In genomic region chr17:7841309-7841621, GRCh38 we compare ENCODE assay signal across 2 cellular contexts.
TF ChIP-seq lines count a peak whose summit lies in the region.

No MANE protein-coding gene starts in this region.

TF ChIP-seq in HCT116, 20 proteins besides CTCF, POLR2A, EP300 and RAD21 (continued from another document):
- TF ChIP-seq REST (IDR thresholded peaks at IDR 0.05; ENCODE audit: low read depth) (no peak), SRF (IDR thresholded peaks at IDR 0.05; ENCODE audit: low read depth) (no peak)

TF ChIP-seq in WTC11, 78 proteins besides CTCF, POLR2A, EP300 and RAD21 (continued from another document):
- TF ChIP-seq, protein P1, sequence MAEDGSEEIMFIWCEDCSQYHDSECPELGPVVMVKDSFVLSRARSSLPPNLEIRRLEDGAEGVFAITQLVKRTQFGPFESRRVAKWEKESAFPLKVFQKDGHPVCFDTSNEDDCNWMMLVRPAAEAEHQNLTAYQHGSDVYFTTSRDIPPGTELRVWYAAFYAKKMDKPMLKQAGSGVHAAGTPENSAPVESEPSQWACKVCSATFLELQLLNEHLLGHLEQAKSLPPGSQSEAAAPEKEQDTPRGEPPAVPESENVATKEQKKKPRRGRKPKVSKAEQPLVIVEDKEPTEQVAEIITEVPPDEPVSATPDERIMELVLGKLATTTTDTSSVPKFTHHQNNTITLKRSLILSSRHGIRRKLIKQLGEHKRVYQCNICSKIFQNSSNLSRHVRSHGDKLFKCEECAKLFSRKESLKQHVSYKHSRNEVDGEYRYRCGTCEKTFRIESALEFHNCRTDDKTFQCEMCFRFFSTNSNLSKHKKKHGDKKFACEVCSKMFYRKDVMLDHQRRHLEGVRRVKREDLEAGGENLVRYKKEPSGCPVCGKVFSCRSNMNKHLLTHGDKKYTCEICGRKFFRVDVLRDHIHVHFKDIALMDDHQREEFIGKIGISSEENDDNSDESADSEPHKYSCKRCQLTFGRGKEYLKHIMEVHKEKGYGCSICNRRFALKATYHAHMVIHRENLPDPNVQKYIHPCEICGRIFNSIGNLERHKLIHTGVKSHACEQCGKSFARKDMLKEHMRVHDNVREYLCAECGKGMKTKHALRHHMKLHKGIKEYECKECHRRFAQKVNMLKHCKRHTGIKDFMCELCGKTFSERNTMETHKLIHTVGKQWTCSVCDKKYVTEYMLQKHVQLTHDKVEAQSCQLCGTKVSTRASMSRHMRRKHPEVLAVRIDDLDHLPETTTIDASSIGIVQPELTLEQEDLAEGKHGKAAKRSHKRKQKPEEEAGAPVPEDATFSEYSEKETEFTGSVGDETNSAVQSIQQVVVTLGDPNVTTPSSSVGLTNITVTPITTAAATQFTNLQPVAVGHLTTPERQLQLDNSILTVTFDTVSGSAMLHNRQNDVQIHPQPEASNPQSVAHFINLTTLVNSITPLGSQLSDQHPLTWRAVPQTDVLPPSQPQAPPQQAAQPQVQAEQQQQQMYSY (CRISPR knock-in tag; IDR thresholded peaks at IDR 0.05): no peak
- TF ChIP-seq NFE2L1 (CRISPR knock-in tag; IDR thresholded peaks at IDR 0.05): no peak
- TF ChIP-seq OVOL2 (CRISPR knock-in tag; IDR thresholded peaks at IDR 0.05; ENCODE audit: borderline replicate concordance): no peak
- no peak for TF ChIP-seq CBFB (CRISPR knock-in tag; IDR thresholded peaks at IDR 0.05; ENCODE audit: low read depth)
- TF ChIP-seq E2F5 (CRISPR knock-in tag; IDR thresholded peaks at IDR 0.05): no peak
- no peak for TF ChIP-seq SMAD3 (CRISPR knock-in tag; IDR thresholded peaks at IDR 0.05; ENCODE audit: borderline replicate concordance)
- TF ChIP-seq ZNF396 (CRISPR knock-in tag; IDR thresholded peaks at IDR 0.05; ENCODE audit: borderline replicate concordance): no peak
- TF ChIP-seq, protein P2, sequence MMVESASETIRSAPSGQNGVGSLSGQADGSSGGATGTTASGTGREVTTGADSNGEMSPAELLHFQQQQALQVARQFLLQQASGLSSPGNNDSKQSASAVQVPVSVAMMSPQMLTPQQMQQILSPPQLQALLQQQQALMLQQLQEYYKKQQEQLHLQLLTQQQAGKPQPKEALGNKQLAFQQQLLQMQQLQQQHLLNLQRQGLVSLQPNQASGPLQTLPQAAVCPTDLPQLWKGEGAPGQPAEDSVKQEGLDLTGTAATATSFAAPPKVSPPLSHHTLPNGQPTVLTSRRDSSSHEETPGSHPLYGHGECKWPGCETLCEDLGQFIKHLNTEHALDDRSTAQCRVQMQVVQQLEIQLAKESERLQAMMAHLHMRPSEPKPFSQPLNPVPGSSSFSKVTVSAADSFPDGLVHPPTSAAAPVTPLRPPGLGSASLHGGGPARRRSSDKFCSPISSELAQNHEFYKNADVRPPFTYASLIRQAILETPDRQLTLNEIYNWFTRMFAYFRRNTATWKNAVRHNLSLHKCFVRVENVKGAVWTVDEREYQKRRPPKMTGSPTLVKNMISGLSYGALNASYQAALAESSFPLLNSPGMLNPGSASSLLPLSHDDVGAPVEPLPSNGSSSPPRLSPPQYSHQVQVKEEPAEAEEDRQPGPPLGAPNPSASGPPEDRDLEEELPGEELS (CRISPR knock-in tag; IDR thresholded peaks at IDR 0.05): no peak
- TF ChIP-seq, protein P3, sequence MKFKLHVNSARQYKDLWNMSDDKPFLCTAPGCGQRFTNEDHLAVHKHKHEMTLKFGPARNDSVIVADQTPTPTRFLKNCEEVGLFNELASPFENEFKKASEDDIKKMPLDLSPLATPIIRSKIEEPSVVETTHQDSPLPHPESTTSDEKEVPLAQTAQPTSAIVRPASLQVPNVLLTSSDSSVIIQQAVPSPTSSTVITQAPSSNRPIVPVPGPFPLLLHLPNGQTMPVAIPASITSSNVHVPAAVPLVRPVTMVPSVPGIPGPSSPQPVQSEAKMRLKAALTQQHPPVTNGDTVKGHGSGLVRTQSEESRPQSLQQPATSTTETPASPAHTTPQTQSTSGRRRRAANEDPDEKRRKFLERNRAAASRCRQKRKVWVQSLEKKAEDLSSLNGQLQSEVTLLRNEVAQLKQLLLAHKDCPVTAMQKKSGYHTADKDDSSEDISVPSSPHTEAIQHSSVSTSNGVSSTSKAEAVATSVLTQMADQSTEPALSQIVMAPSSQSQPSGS (CRISPR knock-in tag; IDR thresholded peaks at IDR 0.05; ENCODE audit: borderline replicate concordance, low read depth): no peak
- no peak for TF ChIP-seq MYBL2 (CRISPR knock-in tag; IDR thresholded peaks at IDR 0.05)
- TF ChIP-seq ZNF219 (CRISPR knock-in tag; IDR thresholded peaks at IDR 0.05; ENCODE audit: borderline replicate concordance): no peak
- no peak for TF ChIP-seq PRRX2 (CRISPR knock-in tag; IDR thresholded peaks at IDR 0.05)
